Comparison of ENCODE assay signal across 9 cellular contexts in the genomic region with DNA sequence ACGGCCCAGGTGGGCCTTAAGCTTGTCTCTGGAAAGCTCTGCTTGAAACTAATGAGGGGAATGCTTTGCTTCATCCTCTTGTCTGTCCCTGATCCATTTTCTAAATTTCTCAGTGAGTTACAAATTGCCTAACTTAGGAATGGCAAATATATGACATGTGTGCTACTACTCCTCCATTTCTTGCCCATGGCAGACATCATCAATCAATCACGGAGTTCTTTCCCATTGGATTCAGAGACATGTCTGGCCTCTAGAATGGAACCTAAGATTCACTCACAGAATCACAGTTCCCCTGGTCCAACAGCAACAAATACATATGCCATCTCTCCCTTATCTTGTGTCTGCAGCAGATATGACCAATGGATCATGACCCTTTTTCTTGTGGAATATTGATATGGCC. TPM values are rescaled to one million over a fixed set of nuclear protein-coding genes. Genes with fewer than 3 reads are reported as not detected.
"Had no signal": no experiment of that assay in that cellular context is flagged by ENCODE, and none has a peak within 500 bp of the region (broad histone marks: within the 10 kb centered on the region; RNA-seq: fewer than 3 reads in every experiment).

No MANE protein-coding gene starts in this region.

- H3K4me3 ChIP-seq: GM12878 had no signal

- DNase-seq: GDM1, GF-D8 had no signal

- FAIRE-seq: G401.6, GM12878, GM12891, GM12892, GM18507, GM19239 had no signal

- ATAC-seq: GM12878 had no signal

RNA-seq across cellular contexts. Expression of a gene that starts 6.6 kb away (rescaled TPM):
- total RNA-seq: G401, GM12878 had no signal

RNA-seq across cellular contexts. Expression of a gene that starts 19.1 kb away (rescaled TPM):
- total RNA-seq: G401, GM12878 had no signal
- polyA plus RNA-seq: GM12878 had no signal

RNA-seq across cellular contexts. Expression of a gene that starts 41.4 kb away (rescaled TPM):
- total RNA-seq: G401, GM12878 had no signal
- polyA plus RNA-seq: GM12878 had no signal
